ENCODE assay signal across 2 cellular contexts in the genomic region with DNA sequence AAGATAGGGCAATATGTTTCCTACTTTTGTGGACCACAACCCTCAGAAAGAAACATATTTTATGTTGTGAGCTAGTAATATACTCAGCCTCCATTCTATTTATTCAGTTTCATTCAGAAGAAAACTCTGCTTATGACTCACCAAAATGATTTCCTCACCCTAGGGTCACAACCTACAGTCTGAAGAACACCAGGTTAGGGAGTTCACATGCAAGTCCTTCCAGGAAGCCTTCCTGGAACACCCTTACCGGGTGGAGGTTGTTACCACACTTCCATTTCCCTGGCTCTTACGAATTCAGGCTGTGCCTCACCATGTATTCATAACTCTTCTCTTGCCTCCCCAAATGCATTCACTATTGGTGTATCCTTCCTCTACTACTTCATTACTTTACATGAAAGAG.
TF ChIP-seq lines count a peak whose summit lies in the region.

No MANE protein-coding gene starts in this region.

TF ChIP-seq in liver, 16 proteins besides CTCF, POLR2A, EP300 and RAD21:
- TF ChIP-seq NR2F2 (IDR thresholded peaks at IDR 0.05) (peak; percentile 74), SP1 (IDR thresholded peaks at IDR 0.05) (no peak)

TF ChIP-seq in HepG2, 621 proteins besides CTCF, POLR2A, EP300 and RAD21:
- TF ChIP-seq CREB1 (IDR thresholded peaks at IDR 0.05) (no peak), CREB1 (CRISPR knock-in tag; IDR thresholded peaks at IDR 0.05) (no peak), HMG20A (CRISPR knock-in tag; IDR thresholded peaks at IDR 0.05; ENCODE audit: borderline replicate concordance) (no peak), FOXA1 (IDR thresholded peaks at IDR 0.05) (no peak), FOXA1 (CRISPR knock-in tag; IDR thresholded peaks at IDR 0.05) (no peak), ZNF33B (CRISPR knock-in tag; IDR thresholded peaks at IDR 0.05) (no peak), ATAD3A (CRISPR knock-in tag; IDR thresholded peaks at IDR 0.05) (no peak), ZNF552 (CRISPR knock-in tag; IDR thresholded peaks at IDR 0.05; ENCODE audit: borderline replicate concordance) (no peak), RFXAP (CRISPR knock-in tag; IDR thresholded peaks at IDR 0.05; ENCODE audit: borderline replicate concordance) (no peak), ZNF589 (CRISPR knock-in tag; conservative IDR thresholded peaks at IDR 0.05) (no peak), ZNF724P (CRISPR knock-in tag; IDR thresholded peaks at IDR 0.05; ENCODE audit: borderline replicate concordance) (no peak), SIX4 (CRISPR knock-in tag; IDR thresholded peaks at IDR 0.05) (no peak), SKI (IDR thresholded peaks at IDR 0.05; ENCODE audit: partially characterized antibody) (no peak), ZNF501 (CRISPR knock-in tag; IDR thresholded peaks at IDR 0.05) (no peak), ZNF775 (CRISPR knock-in tag; IDR thresholded peaks at IDR 0.05; ENCODE audit: borderline replicate concordance) (no peak), EHMT2 (IDR thresholded peaks at IDR 0.05; ENCODE audit: borderline replicate concordance, low read depth, low read length) (no peak), ERF (CRISPR knock-in tag; IDR thresholded peaks at IDR 0.05) (no peak), KAT8 (CRISPR knock-in tag; IDR thresholded peaks at IDR 0.05) (no peak)
- TF ChIP-seq, protein P1, sequence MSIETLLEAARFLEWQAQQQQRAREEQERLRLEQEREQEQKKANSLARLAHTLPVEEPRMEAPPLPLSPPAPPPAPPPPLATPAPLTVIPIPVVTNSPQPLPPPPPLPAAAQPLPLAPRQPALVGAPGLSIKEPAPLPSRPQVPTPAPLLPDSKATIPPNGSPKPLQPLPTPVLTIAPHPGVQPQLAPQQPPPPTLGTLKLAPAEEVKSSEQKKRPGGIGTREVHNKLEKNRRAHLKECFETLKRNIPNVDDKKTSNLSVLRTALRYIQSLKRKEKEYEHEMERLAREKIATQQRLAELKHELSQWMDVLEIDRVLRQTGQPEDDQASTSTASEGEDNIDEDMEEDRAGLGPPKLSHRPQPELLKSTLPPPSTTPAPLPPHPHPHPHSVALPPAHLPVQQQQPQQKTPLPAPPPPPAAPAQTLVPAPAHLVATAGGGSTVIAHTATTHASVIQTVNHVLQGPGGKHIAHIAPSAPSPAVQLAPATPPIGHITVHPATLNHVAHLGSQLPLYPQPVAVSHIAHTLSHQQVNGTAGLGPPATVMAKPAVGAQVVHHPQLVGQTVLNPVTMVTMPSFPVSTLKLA (IDR thresholded peaks at IDR 0.05): no peak
- TF ChIP-seq, protein P2, sequence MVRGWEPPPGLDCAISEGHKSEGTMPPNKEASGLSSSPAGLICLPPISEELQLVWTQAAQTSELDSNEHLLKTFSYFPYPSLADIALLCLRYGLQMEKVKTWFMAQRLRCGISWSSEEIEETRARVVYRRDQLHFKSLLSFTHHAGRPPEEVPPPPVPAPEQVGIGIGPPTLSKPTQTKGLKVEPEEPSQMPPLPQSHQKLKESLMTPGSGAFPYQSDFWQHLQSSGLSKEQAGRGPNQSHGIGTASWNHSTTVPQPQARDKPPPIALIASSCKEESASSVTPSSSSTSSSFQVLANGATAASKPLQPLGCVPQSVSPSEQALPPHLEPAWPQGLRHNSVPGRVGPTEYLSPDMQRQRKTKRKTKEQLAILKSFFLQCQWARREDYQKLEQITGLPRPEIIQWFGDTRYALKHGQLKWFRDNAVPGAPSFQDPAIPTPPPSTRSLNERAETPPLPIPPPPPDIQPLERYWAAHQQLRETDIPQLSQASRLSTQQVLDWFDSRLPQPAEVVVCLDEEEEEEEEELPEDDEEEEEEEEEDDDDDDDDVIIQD (CRISPR knock-in tag; IDR thresholded peaks at IDR 0.05; ENCODE audit: low read depth): no peak
- TF ChIP-seq, protein P3, sequence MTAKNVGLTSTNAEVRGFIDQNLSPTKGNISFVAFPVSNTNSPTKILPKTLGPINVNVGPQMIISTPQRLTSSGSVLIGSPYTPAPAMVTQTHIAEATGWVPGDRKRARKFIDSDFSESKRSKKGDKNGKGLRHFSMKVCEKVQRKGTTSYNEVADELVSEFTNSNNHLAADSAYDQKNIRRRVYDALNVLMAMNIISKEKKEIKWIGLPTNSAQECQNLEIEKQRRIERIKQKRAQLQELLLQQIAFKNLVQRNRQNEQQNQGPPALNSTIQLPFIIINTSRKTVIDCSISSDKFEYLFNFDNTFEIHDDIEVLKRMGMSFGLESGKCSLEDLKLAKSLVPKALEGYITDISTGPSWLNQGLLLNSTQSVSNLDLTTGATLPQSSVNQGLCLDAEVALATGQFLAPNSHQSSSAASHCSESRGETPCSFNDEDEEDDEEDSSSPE (CRISPR knock-in tag; IDR thresholded peaks at IDR 0.05): no peak
- TF ChIP-seq, protein P4, sequence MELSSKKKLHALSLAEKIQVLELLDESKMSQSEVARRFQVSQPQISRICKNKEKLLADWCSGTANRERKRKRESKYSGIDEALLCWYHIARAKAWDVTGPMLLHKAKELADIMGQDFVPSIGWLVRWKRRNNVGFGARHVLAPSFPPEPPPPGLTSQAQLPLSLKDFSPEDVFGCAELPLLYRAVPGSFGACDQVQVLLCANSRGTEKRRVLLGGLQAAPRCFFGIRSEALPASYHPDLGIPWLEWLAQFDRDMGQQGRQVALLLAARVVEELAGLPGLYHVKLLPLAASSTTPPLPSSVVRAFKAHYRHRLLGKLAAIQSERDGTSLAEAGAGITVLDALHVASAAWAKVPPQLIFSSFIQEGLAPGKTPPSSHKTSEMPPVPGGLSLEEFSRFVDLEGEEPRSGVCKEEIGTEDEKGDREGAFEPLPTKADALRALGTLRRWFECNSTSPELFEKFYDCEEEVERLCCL (CRISPR knock-in tag; IDR thresholded peaks at IDR 0.05; ENCODE audit: borderline replicate concordance): no peak
